In the genomic region with DNA sequence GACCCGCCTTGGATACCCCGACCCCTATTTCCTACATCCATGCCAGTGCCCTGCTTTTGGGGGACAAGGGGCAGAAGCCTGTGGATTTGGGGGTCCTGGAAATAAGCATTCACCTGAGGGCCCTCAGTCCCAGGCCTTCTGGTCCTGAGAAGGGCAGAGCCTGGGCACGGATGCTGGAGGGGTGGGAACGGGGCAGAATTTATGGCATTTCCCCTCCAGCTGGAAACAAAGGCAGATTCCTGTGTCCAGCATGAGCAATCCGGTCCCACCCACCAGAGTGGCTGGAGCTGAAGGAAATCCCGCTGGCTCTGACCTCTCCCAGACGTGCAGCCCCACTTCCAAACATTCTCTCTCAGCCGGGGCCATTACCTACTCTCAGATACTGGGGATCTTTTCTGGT, we compare ENCODE assay signal across 18 cellular contexts. TPM values are rescaled to one million over a fixed set of nuclear protein-coding genes. Genes with fewer than 3 reads are reported as not detected.
DNase-seq lines count a peak whose midpoint lies in the region; ATAC-seq and TF ChIP-seq lines count a peak whose summit lies in the region.
"Had no signal": no experiment of that assay in that cellular context is flagged by ENCODE, and none has a peak within 500 bp of the region (broad histone marks: within the 10 kb centered on the region; RNA-seq: fewer than 3 reads in every experiment).

No MANE protein-coding gene starts in this region.

- no peak for TF ChIP-seq POLR2A in esophagus squamous epithelium (IDR thresholded peaks at IDR 0.05)
- TF ChIP-seq POLR2A in right lobe of liver (IDR thresholded peaks at IDR 0.05), result no peak

- WGBS in esophagus squamous epithelium, 2 donors, result 71 to 76% methylated on average over 3 to 8 of the region's 8 CpGs
- WGBS in right lobe of liver (ENCODE audit: insufficient coverage, low coverage, low lambda C conversion rate, missing lambda C conversion rate), result 40% methylated on average over 1 of the region's 8 CpGs

- H3K9ac ChIP-seq in subcutaneous abdominal adipose tissue (ENCODE audit: low read length in 5 of 5), result peak overlapping the region in 1 of 5 donors; percentile 64

- intact Hi-C loops in esophagus squamous epithelium (cut with DNase I), result loop anchor here (10.0 kb wide), 1 partner anchor 88 kb away; no protein-coding TSS in a partner anchor
- intact Hi-C loops in right lobe of liver (cut with DNase I), result loop anchor here (5.0 kb wide), 1 partner anchor 85 kb away; no protein-coding TSS in a partner anchor

- ATAC-seq in right lobe of liver, result peak; percentile 18 to 39 (median 28)
- no peak for ATAC-seq in GM19455 (IDR thresholded peaks at IDR 0.05; ENCODE audit: unreplicated experiment)
- ATAC-seq: stimulated activated memory B cell treated with anti-CD40 and anti-IgM and Interleukin-4, amounts not matched to agents 10 μg/mL and 1 μg/mL and 100 μg/mL, for 72 hours had no signal

- H3K4me1 ChIP-seq in esophagus squamous epithelium, result peaks cover 0 to 34% (median 0%) of the 10 kb centered on the region in 3 donors
- H3K4me1 ChIP-seq in right lobe of liver, result peaks cover 0 to 6% (median 0%) of the 10 kb centered on the region in 4 donors
- peaks cover 0 to 47% (median 21%) of the 10 kb centered on the region in 5 donors for H3K4me1 ChIP-seq in subcutaneous abdominal adipose tissue (ENCODE audit: control insufficient read depth in 5 of 5, insufficient read depth in 5 of 5, low read length in 5 of 5)

- no peak overlapping the region for H3K4me3 ChIP-seq in H7 (ENCODE audit: insufficient read depth, low read depth, low read length)
- H3K4me3 ChIP-seq in esophagus squamous epithelium, result no peak overlapping the region
- no peak overlapping the region for H3K4me3 ChIP-seq in right lobe of liver
- H3K4me3 ChIP-seq in subcutaneous abdominal adipose tissue (ENCODE audit: low read depth in 1 of 5, low read length in 5 of 5), result no peak overlapping the region
- H3K4me3 ChIP-seq: cardiac muscle cell, Peyer's patch had no signal

- no peaks in the 10 kb centered on the region for H3K36me3 ChIP-seq in H7 (replicated peaks; ENCODE audit: control insufficient read depth, insufficient read depth, low read length)
- no peaks in the 10 kb centered on the region for H3K36me3 ChIP-seq in esophagus squamous epithelium
- no peaks in the 10 kb centered on the region for H3K36me3 ChIP-seq in right lobe of liver
- no peaks in the 10 kb centered on the region for H3K36me3 ChIP-seq in subcutaneous abdominal adipose tissue (ENCODE audit: control insufficient read depth in 5 of 5, insufficient read depth in 5 of 5, low read length in 5 of 5)
- H3K36me3 ChIP-seq: cardiac muscle cell, neutrophil, Peyer's patch had no signal

- no peak for TF ChIP-seq CTCF in esophagus squamous epithelium (IDR thresholded peaks at IDR 0.05)
- TF ChIP-seq CTCF in right lobe of liver (IDR thresholded peaks at IDR 0.05), result no peak

- H3K27ac ChIP-seq in esophagus squamous epithelium (peak overlapping the region in 3 of 4 donors; percentile 35 to 63 (median 38)), right lobe of liver (no peak overlapping the region), subcutaneous abdominal adipose tissue (ENCODE audit: low read depth, low read length) (peak overlapping the region; percentile 56)
- H3K27ac ChIP-seq: cardiac muscle cell, neutrophil had no signal

- DNase-seq in H7, result peak; percentile 21
- no peak for DNase-seq in esophagus squamous epithelium (lab: John Stamatoyannopoulos, UW)
- no peak for DNase-seq in right lobe of liver
- no peak for DNase-seq in activated CD8-positive, alpha-beta memory T cell treated with anti-CD3 and anti-CD28 coated beads for 24 hours
- DNase-seq in C1 segment of cervical spinal cord (lab: John Stamatoyannopoulos, UW), result no peak
- no peak for DNase-seq in NCI-H146 treated with DMSO at 0.1 percent for 48 hours (lab: John Stamatoyannopoulos, UW; ENCODE audit: unreplicated experiment)
- DNase-seq: activated CD4-positive, alpha-beta T cell treated with anti-CD3 and anti-CD28 coated beads, Interleukin-2, amount 10 ng/mL, durations not matched to agents 7 days and 5 days; activated T-cell treated with anti-CD3 and anti-CD28 coated beads, Interleukin-2, amount 50 U/mL, for 1 hour; immature natural killer cell; NCI-H1105 treated with DMSO at 0.1 percent for 48 hours; NCI-H2171 treated with DMSO at 0.1 percent for 48 hours; SW 1271 had no signal

- H3K27me3 ChIP-seq in H7 (ENCODE audit: control insufficient read depth, insufficient read depth, low read length), result no peaks in the 10 kb centered on the region
- H3K27me3 ChIP-seq in esophagus squamous epithelium, result peaks cover 0 to 3% (median 0%) of the 10 kb centered on the region in 4 donors
- no peaks in the 10 kb centered on the region for H3K27me3 ChIP-seq in right lobe of liver
- peaks cover 0 to 6% (median 0%) of the 10 kb centered on the region in 5 donors for H3K27me3 ChIP-seq in subcutaneous abdominal adipose tissue (ENCODE audit: control insufficient read depth in 5 of 5, insufficient read depth in 4 of 5, low read length in 5 of 5)
- H3K27me3 ChIP-seq: cardiac muscle cell, neutrophil, Peyer's patch had no signal

- H3K9me3 ChIP-seq in esophagus squamous epithelium (no peaks in the 10 kb centered on the region), right lobe of liver (no peaks in the 10 kb centered on the region), subcutaneous abdominal adipose tissue (ENCODE audit: control insufficient read depth in 5 of 5, low read length in 5 of 5) (no peaks in the 10 kb centered on the region)
- H3K9me3 ChIP-seq: neutrophil, Peyer's patch had no signal

RNA-seq across cellular contexts. Expression of a gene that starts 9.3 kb away (rescaled TPM):
- total RNA-seq in H7 (2014; rRNA removed; shearing (Covaris generic)), result 0.17 and 1.6 TPM in 2 replicates
- total RNA-seq in esophagus squamous epithelium (under 1 TPM in 1 of 4 donors, not detected in 3; 0.70 TPM), right lobe of liver (10 to 100 TPM in 1 of 6 experiments, 1 to 10 TPM in 2, not detected in 3; 1.1 to 10.5 (median 2.1) TPM)
- total RNA-seq: activated CD4-positive, alpha-beta T cell treated with anti-CD3 and anti-CD28 coated beads, Interleukin-2, amount 10 ng/mL, durations not matched to agents 7 days and 5 days; Peyer's patch had no signal

RNA-seq across cellular contexts. Expression of a gene that starts 10.1 kb away (rescaled TPM):
- 0.07 and 0.33 TPM in 2 replicates for total RNA-seq in H7 (2014; rRNA removed; shearing (Covaris generic))
- 10 to 100 TPM in 3 of 4 donors, 1 to 10 TPM in 1; 2.0 to 71.3 (median 14.5) TPM for total RNA-seq in esophagus squamous epithelium
- 10 to 100 TPM in 1 of 6 experiments, 1 to 10 TPM in 5; 2.9 to 10.7 (median 6.2) TPM for total RNA-seq in right lobe of liver
- total RNA-seq: activated CD4-positive, alpha-beta T cell treated with anti-CD3 and anti-CD28 coated beads, Interleukin-2, amount 10 ng/mL, durations not matched to agents 7 days and 5 days had no signal

RNA-seq across cellular contexts. Expression of a gene that starts 48.7 kb away (rescaled TPM):
- 5.0 and 5.8 TPM in 2 replicates for total RNA-seq in H7 (2014; rRNA removed; shearing (Covaris generic))
- total RNA-seq in esophagus squamous epithelium (under 1 TPM in 3 of 4 donors, not detected in 1; 0.18 to 0.38 (median 0.19) TPM), right lobe of liver (1 to 10 TPM in 2 of 6 experiments, under 1 TPM in 4; 0.14 to 1.8 (median 0.55) TPM)

RNA-seq across cellular contexts. Expression of a gene that starts 54.3 kb away (rescaled TPM):
- total RNA-seq in H7 (2014; rRNA removed; shearing (Covaris generic)), result 14.1 and 14.9 TPM in 2 replicates
- 10 to 100 TPM; 11.4 to 31.7 (median 16.8) TPM for total RNA-seq in esophagus squamous epithelium
- total RNA-seq in right lobe of liver, result 10 to 100 TPM; 14.1 to 28.0 (median 25.0) TPM

Comparison
In these comparisons a context has a peak if more than half of its experiments do, and no peak if none do; other contexts are left out.
1. H3K27ac ChIP-seq: peak in esophagus squamous epithelium (3 of 4) and subcutaneous abdominal adipose tissue (single experiment); none in right lobe of liver (0 of 3).